Comparison of ENCODE assay signal across 11 cellular contexts in genomic region chr13:99218545-99218944, GRCh38. TPM values are rescaled to one million over a fixed set of nuclear protein-coding genes. Genes with fewer than 3 reads are reported as not detected.
DNase-seq lines count a peak whose midpoint lies in the region; ATAC-seq and TF ChIP-seq lines count a peak whose summit lies in the region.
"Had no signal": no experiment of that assay in that cellular context is flagged by ENCODE, and none has a peak within 500 bp of the region (broad histone marks: within the 10 kb centered on the region; RNA-seq: fewer than 3 reads in every experiment).

No MANE protein-coding gene starts in this region.

- ATAC-seq in heart right ventricle = peak; percentile 40 to 93 (median 78)

- H3K4me1 ChIP-seq in heart right ventricle (peaks cover 2 to 80% (median 64%) of the 10 kb centered on the region in 9 donors), osteoblast (ENCODE audit: insufficient read depth, low read length) (no peaks in the 10 kb centered on the region)

- H3K9me3 ChIP-seq in heart right ventricle = peaks cover 0 to 13% (median 0%) of the 10 kb centered on the region in 11 donors
- no peaks in the 10 kb centered on the region for H3K9me3 ChIP-seq in osteoblast (ENCODE audit: low read depth, low read length)
- H3K9me3 ChIP-seq: SK-N-SH had no signal

- H4K20me1 ChIP-seq in osteoblast (ENCODE audit: insufficient read depth, low read length) = peaks cover 39% of the 10 kb centered on the region

- H3K4me3 ChIP-seq in heart right ventricle (no peak overlapping the region), skin epidermis (no peak overlapping the region), osteoblast (ENCODE audit: insufficient read depth, low read length) (no peak overlapping the region)

- DNase-seq in T-helper 1 cell = no peak
- no peak for DNase-seq in activated T-helper 1 cell treated with anti-CD3 and anti-CD28 coated beads, Interleukin-12 subunit alpha, Interleukin-12 subunit beta, Interleukin-2, Interleukin-4 antibody, amounts not matched to agents 30 ng/mL and 10 ng/mL and 1 ng/mL, durations not matched to agents 14 hours and 24 hours and 36 hours (ENCODE audit: low spot score)
- DNase-seq in heart right ventricle = peak; percentile 75 to 81
- no peak for DNase-seq in ACHN
- no peak for DNase-seq in cortex of kidney (lab: John Stamatoyannopoulos, UW)
- no peak for DNase-seq in osteoblast (ENCODE audit: insufficient read length, low spot score, missing footprints)
- DNase-seq: 8988T, NCI-H2029, SK-N-SH had no signal

- in situ Hi-C loops in ACHN (cut with HindIII; ENCODE audit: low pct_ligation_motif_present, low pct_unique_long_range_greater_than_20kb, low sequenced_read_pairs) = no loop called here

- no peaks in the 10 kb centered on the region for H3K27me3 Mint-ChIP-seq in T-helper 1 cell treated with Interleukin-12 subunit alpha and Interleukin-12 subunit beta and Interleukin-4 antibody, amounts not matched to agents 30 μg/mL and 1 μg/mL, for 36 hours (ENCODE audit: low read depth)
- H3K27me3 Mint-ChIP-seq in activated T-helper 1 cell treated with anti-CD3 and anti-CD28 coated beads, Interleukin-12 subunit alpha, Interleukin-12 subunit beta, Interleukin-2, Interleukin-4 antibody, amounts not matched to agents 30 ng/mL and 10 ng/mL and 1 ng/mL, durations not matched to agents 14 hours and 24 hours and 36 hours (ENCODE audit: insufficient read depth) = peaks cover 3% of the 10 kb centered on the region

- H2AFZ ChIP-seq in osteoblast (ENCODE audit: low read length) = no peak overlapping the region

- 10 to 21% methylated on average over 6 of the region's 6 CpGs for WGBS in heart right ventricle, 2 donors

- peak overlapping the region in 9 of 10 donors; percentile 29 to 83 (median 74) for H3K27ac ChIP-seq in heart right ventricle
- H3K27ac ChIP-seq in skin epidermis = peak overlapping the region in 16 of 21 experiments; percentile 16 to 85 (median 56)
- no peak overlapping the region for H3K27ac ChIP-seq in osteoblast (ENCODE audit: low read depth, low read length)

- peak overlapping the region; percentile 74 for H3K27ac Mint-ChIP-seq in T-helper 1 cell treated with Interleukin-12 subunit alpha and Interleukin-12 subunit beta and Interleukin-4 antibody, amounts not matched to agents 30 μg/mL and 1 μg/mL, for 36 hours
- H3K27ac Mint-ChIP-seq in activated T-helper 1 cell treated with anti-CD3 and anti-CD28 coated beads, Interleukin-12 subunit alpha, Interleukin-12 subunit beta, Interleukin-2, Interleukin-4 antibody, amounts not matched to agents 30 ng/mL and 10 ng/mL and 1 ng/mL, durations not matched to agents 14 hours and 24 hours and 36 hours = peak overlapping the region; percentile 73

- TF ChIP-seq CTCF in heart right ventricle (IDR thresholded peaks at IDR 0.05) = peak in 3 of 9 donors; percentile 16 to 20 (median 17)
- TF ChIP-seq CTCF in osteoblast (IDR thresholded peaks at IDR 0.05; ENCODE audit: extremely low read depth, low read depth, low read length) = no peak

- H3K27me3 ChIP-seq in heart right ventricle (no peaks in the 10 kb centered on the region), osteoblast (ENCODE audit: insufficient read depth, low read length) (no peaks in the 10 kb centered on the region)

- peaks cover 0 to 6% (median 0%) of the 10 kb centered on the region in 9 donors for H3K36me3 ChIP-seq in heart right ventricle
- no peaks in the 10 kb centered on the region for H3K36me3 ChIP-seq in osteoblast (ENCODE audit: insufficient read depth, low read length)

- H3K9me3 Mint-ChIP-seq in T-helper 1 cell treated with Interleukin-12 subunit alpha and Interleukin-12 subunit beta and Interleukin-4 antibody, amounts not matched to agents 30 μg/mL and 1 μg/mL, for 36 hours = peaks cover 9% of the 10 kb centered on the region
- peaks cover 11% of the 10 kb centered on the region for H3K9me3 Mint-ChIP-seq in activated T-helper 1 cell treated with anti-CD3 and anti-CD28 coated beads, Interleukin-12 subunit alpha, Interleukin-12 subunit beta, Interleukin-2, Interleukin-4 antibody, amounts not matched to agents 30 ng/mL and 10 ng/mL and 1 ng/mL, durations not matched to agents 14 hours and 24 hours and 36 hours

- H3K4me3 Mint-ChIP-seq in T-helper 1 cell treated with Interleukin-12 subunit alpha and Interleukin-12 subunit beta and Interleukin-4 antibody, amounts not matched to agents 30 μg/mL and 1 μg/mL, for 36 hours = peak overlapping the region; percentile 77
- peak overlapping the region; percentile 69 for H3K4me3 Mint-ChIP-seq in activated T-helper 1 cell treated with anti-CD3 and anti-CD28 coated beads, Interleukin-12 subunit alpha, Interleukin-12 subunit beta, Interleukin-2, Interleukin-4 antibody, amounts not matched to agents 30 ng/mL and 10 ng/mL and 1 ng/mL, durations not matched to agents 14 hours and 24 hours and 36 hours

- H3K36me3 Mint-ChIP-seq in T-helper 1 cell treated with Interleukin-12 subunit alpha and Interleukin-12 subunit beta and Interleukin-4 antibody, amounts not matched to agents 30 μg/mL and 1 μg/mL, for 36 hours (ENCODE audit: low read depth) = peaks cover 32% of the 10 kb centered on the region
- peaks cover 31% of the 10 kb centered on the region for H3K36me3 Mint-ChIP-seq in activated T-helper 1 cell treated with anti-CD3 and anti-CD28 coated beads, Interleukin-12 subunit alpha, Interleukin-12 subunit beta, Interleukin-2, Interleukin-4 antibody, amounts not matched to agents 30 ng/mL and 10 ng/mL and 1 ng/mL, durations not matched to agents 14 hours and 24 hours and 36 hours (ENCODE audit: low read depth)

- H3K4me2 ChIP-seq in osteoblast (ENCODE audit: insufficient read depth, low read length) = no peak overlapping the region
- H3K4me2 ChIP-seq: SK-N-SH had no signal

- intact Hi-C loops in activated T-helper 1 cell treated with anti-CD3 and anti-CD28 coated beads, Interleukin-12 subunit alpha, Interleukin-12 subunit beta, Interleukin-2, Interleukin-4 antibody, amounts not matched to agents 30 ng/mL and 10 ng/mL and 1 ng/mL, durations not matched to agents 14 hours and 24 hours and 36 hours (cut with micrococcal nuclease) = loop anchor here (1.0 to 5.0 kb wide), 7 partner anchors 33 to 1786 kb away; partner anchors contain the start of genes GPR183, RAP2A and TM9SF2
- intact Hi-C loops in heart right ventricle (cut with DNase I) = loop anchor here in 2 of 10 donors (5.0 kb wide), 1 partner anchor 44 kb away; no protein-coding TSS in a partner anchor

- peaks cover 72% of the 10 kb centered on the region for H3K4me1 Mint-ChIP-seq in T-helper 1 cell treated with Interleukin-12 subunit alpha and Interleukin-12 subunit beta and Interleukin-4 antibody, amounts not matched to agents 30 μg/mL and 1 μg/mL, for 36 hours (ENCODE audit: low read depth)
- peaks cover 87% of the 10 kb centered on the region for H3K4me1 Mint-ChIP-seq in activated T-helper 1 cell treated with anti-CD3 and anti-CD28 coated beads, Interleukin-12 subunit alpha, Interleukin-12 subunit beta, Interleukin-2, Interleukin-4 antibody, amounts not matched to agents 30 ng/mL and 10 ng/mL and 1 ng/mL, durations not matched to agents 14 hours and 24 hours and 36 hours (ENCODE audit: low read depth)

- peaks cover 85% of the 10 kb centered on the region for H3K79me2 ChIP-seq in osteoblast (ENCODE audit: insufficient read depth, low read length)

RNA-seq across cellular contexts. Expression of gene UBAC2, which starts 17.9 kb away (rescaled TPM):
- 52.1 and 56.3 TPM in 2 replicates for total RNA-seq in activated T-helper 1 cell treated with anti-CD3 and anti-CD28 coated beads, Interleukin-12 subunit alpha, Interleukin-12 subunit beta, Interleukin-2, Interleukin-4 antibody, amounts not matched to agents 30 ng/mL and 10 ng/mL and 1 ng/mL, durations not matched to agents 14 hours and 24 hours and 36 hours
- total RNA-seq in heart right ventricle (10 to 100 TPM; 31.8 to 60.4 (median 47.0) TPM), osteoblast (36.9 and 43.3 TPM in 2 replicates)
- 10 to 100 TPM; 38.4 to 59.0 TPM for polyA plus RNA-seq in heart right ventricle

RNA-seq across cellular contexts. Expression of gene GPR18, which starts 39.6 kb away (rescaled TPM):
- total RNA-seq in activated T-helper 1 cell treated with anti-CD3 and anti-CD28 coated beads, Interleukin-12 subunit alpha, Interleukin-12 subunit beta, Interleukin-2, Interleukin-4 antibody, amounts not matched to agents 30 ng/mL and 10 ng/mL and 1 ng/mL, durations not matched to agents 14 hours and 24 hours and 36 hours = 12.0 and 15.9 TPM in 2 replicates
- total RNA-seq in heart right ventricle (under 1 TPM in 1 of 10 donors, not detected in 9; 0.95 TPM), osteoblast (under 0.01 TPM in 1 of 2 replicates, not detected in the other)
- polyA plus RNA-seq in heart right ventricle = not detected
- polyA plus RNA-seq: SK-N-SH had no signal

Comparison
In these comparisons a context has a peak if more than half of its experiments do, and no peak if none do; other contexts are left out.
1. DNase-seq: peak in heart right ventricle (2 of 2); none in T-helper 1 cell (0 of 5), activated T-helper 1 cell treated with anti-CD3 and anti-CD28 coated beads, Interleukin-12 subunit alpha, Interleukin-12 subunit beta, Interleukin-2, Interleukin-4 antibody, amounts not matched to agents 30 ng/mL and 10 ng/mL and 1 ng/mL, durations not matched to agents 14 hours and 24 hours and 36 hours (single experiment), ACHN (single experiment), cortex of kidney (single experiment) and osteoblast (single experiment).